2 cellular contexts compared by ENCODE assay signal in the genomic region with DNA sequence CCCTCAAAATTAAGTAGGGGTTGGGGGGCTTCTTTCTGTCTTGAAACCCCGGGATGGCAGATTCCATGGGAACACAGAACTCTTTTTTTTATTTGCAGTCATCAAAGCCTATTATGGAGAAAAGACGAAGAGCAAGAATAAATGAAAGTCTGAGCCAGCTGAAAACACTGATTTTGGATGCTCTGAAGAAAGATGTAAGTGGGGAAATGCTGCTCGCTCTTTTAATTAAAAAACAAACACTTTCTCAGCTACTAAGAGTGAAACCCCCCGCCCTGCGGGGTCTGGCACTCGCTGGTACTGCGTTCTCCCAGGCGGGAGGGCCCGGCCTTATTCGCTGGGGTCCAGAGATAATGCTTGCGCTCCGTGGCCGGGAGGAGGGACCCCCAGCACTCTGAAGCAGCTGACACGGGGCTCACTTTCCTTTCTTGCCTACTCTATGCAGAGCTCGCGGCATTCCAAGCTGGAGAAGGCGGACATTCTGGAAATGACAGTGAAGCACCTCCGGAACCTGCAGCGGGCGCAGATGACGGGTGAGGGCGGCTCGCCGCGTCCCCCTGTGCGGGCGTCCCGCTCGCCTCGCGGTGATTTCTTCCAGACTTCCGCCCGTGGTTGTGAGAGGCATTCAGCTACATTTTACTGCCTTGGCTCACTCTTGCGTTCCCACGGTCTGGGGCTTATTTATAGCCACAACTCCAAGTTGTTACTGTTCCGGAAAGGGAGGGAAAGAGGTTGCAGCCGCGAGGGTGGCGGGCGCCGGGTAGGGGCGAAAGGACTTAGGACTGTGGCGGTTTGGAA.
A peak's percentile ranks its signal among the peaks of the same experiment; 100 is the strongest.
TF ChIP-seq lines count a peak whose summit lies in the region.

No MANE protein-coding gene starts in this region.

TF ChIP-seq in WTC11, 78 proteins besides CTCF, POLR2A, EP300 and RAD21:
- TF ChIP-seq, protein P1, sequence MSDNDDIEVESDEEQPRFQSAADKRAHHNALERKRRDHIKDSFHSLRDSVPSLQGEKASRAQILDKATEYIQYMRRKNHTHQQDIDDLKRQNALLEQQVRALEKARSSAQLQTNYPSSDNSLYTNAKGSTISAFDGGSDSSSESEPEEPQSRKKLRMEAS (CRISPR knock-in tag; IDR thresholded peaks at IDR 0.05), result peak; percentile 35; the same call in 1 of the 2 replicates
- TF ChIP-seq HMGXB4 (CRISPR knock-in tag; IDR thresholded peaks at IDR 0.05) (0 out of 2 replicates have a peak, but pooled peaks have one; percentile 46), GABPB1 (CRISPR knock-in tag; IDR thresholded peaks at IDR 0.05) (peak; percentile 16; the same call in 1 of the 2 replicates), AR (CRISPR knock-in tag; IDR thresholded peaks at IDR 0.05) (no peak), ZNF232 (CRISPR knock-in tag; IDR thresholded peaks at IDR 0.05) (peak; percentile 26; the same call in 1 of the 2 replicates), CREM (CRISPR knock-in tag; IDR thresholded peaks at IDR 0.05) (0 out of 2 replicates have a peak, but pooled peaks have one; percentile 39), ZNF425 (CRISPR knock-in tag; conservative IDR thresholded peaks at IDR 0.05) (0 out of 2 replicates have a peak, but pooled peaks have one; percentile 1), ETV6 (CRISPR knock-in tag; IDR thresholded peaks at IDR 0.05) (no peak)
- TF ChIP-seq, protein P2, sequence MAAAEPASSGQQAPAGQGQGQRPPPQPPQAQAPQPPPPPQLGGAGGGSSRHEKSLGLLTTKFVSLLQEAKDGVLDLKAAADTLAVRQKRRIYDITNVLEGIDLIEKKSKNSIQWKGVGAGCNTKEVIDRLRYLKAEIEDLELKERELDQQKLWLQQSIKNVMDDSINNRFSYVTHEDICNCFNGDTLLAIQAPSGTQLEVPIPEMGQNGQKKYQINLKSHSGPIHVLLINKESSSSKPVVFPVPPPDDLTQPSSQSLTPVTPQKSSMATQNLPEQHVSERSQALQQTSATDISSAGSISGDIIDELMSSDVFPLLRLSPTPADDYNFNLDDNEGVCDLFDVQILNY (CRISPR knock-in tag; IDR thresholded peaks at IDR 0.05), result 0 out of 2 replicates have a peak, but pooled peaks have one; percentile 43

TF ChIP-seq in H1, 55 proteins besides CTCF, POLR2A, EP300 and RAD21:
- TF ChIP-seq SAP30 (IDR thresholded peaks at IDR 0.05; ENCODE audit: insufficient read depth, insufficient replicate concordance, low read length), result peak; percentile 48
- TF ChIP-seq SP2 (IDR thresholded peaks at IDR 0.05; ENCODE audit: low read length), result no peak
- TF ChIP-seq, protein P3, sequence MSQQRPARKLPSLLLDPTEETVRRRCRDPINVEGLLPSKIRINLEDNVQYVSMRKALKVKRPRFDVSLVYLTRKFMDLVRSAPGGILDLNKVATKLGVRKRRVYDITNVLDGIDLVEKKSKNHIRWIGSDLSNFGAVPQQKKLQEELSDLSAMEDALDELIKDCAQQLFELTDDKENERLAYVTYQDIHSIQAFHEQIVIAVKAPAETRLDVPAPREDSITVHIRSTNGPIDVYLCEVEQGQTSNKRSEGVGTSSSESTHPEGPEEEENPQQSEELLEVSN (IDR thresholded peaks at IDR 0.05), result peak; percentile 85
- TF ChIP-seq POLR2AphosphoS5 (IDR thresholded peaks at IDR 0.05; ENCODE audit: low read depth, low read length), result no peak
- TF ChIP-seq MAFK (IDR thresholded peaks at IDR 0.05; ENCODE audit: low read depth, low read length), result no peak
- TF ChIP-seq SIRT6 (IDR thresholded peaks at IDR 0.05; ENCODE audit: low read length), result no peak
- no peak for TF ChIP-seq GABPA (IDR thresholded peaks at IDR 0.05; ENCODE audit: borderline replicate concordance, insufficient read depth, low read length)
- no peak for TF ChIP-seq RNF2 (IDR thresholded peaks at IDR 0.05; ENCODE audit: borderline replicate concordance, low read depth, low read length, missing control alignments, poor library complexity, severe bottlenecking)
- peak; percentile 47 for TF ChIP-seq EZH2 (IDR thresholded peaks at IDR 0.05; ENCODE audit: low read depth, low read length, severe bottlenecking)
- TF ChIP-seq ATF3 (IDR thresholded peaks at IDR 0.05; ENCODE audit: insufficient read depth, low read depth, low read length), result no peak
- no peak for TF ChIP-seq TBP (IDR thresholded peaks at IDR 0.05; ENCODE audit: low read depth, low read length)
- no peak for TF ChIP-seq YY1 (IDR thresholded peaks at IDR 0.05; ENCODE audit: low read depth, low read length)
- no peak for TF ChIP-seq ZNF274 (IDR thresholded peaks at IDR 0.05; ENCODE audit: borderline replicate concordance, extremely low read depth, low read length)
- TF ChIP-seq KDM4A (IDR thresholded peaks at IDR 0.05; ENCODE audit: low read depth, low read length, severe bottlenecking), result peak; percentile 41
- TF ChIP-seq SIN3A (conservative IDR thresholded peaks at IDR 0.05 in 1 of 2, IDR thresholded peaks at IDR 0.05 in 1 of 2; ENCODE audit: low read depth in 1 of 2, low read length in 2 of 2), result peak; percentile 14 to 34; a peak in 1 of 4 replicates
- TF ChIP-seq CHD1 (IDR thresholded peaks at IDR 0.05; ENCODE audit: low read depth, low read length), result no peak
- no peak for TF ChIP-seq HDAC6 (IDR thresholded peaks at IDR 0.05; ENCODE audit: low read depth, low read length)
- TF ChIP-seq TAF1 (IDR thresholded peaks at IDR 0.05; ENCODE audit: low read depth, low read length), result peak; percentile 8; the same call in 1 of the 2 replicates
- TF ChIP-seq, protein P1 (IDR thresholded peaks at IDR 0.05), result peak; percentile 6; the same call in 1 of the 2 replicates
- TF ChIP-seq BCL11A (IDR thresholded peaks at IDR 0.05; ENCODE audit: low read depth in 2 of 2, low read length in 2 of 2), result no peak
- no peak for TF ChIP-seq CTBP2 (IDR thresholded peaks at IDR 0.05; ENCODE audit: borderline replicate concordance, insufficient read depth, insufficient read length, low read length)
- no peak for TF ChIP-seq NRF1 (IDR thresholded peaks at IDR 0.05; ENCODE audit: low read depth, low read length)
- TF ChIP-seq, protein P4, sequence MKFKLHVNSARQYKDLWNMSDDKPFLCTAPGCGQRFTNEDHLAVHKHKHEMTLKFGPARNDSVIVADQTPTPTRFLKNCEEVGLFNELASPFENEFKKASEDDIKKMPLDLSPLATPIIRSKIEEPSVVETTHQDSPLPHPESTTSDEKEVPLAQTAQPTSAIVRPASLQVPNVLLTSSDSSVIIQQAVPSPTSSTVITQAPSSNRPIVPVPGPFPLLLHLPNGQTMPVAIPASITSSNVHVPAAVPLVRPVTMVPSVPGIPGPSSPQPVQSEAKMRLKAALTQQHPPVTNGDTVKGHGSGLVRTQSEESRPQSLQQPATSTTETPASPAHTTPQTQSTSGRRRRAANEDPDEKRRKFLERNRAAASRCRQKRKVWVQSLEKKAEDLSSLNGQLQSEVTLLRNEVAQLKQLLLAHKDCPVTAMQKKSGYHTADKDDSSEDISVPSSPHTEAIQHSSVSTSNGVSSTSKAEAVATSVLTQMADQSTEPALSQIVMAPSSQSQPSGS (IDR thresholded peaks at IDR 0.05; ENCODE audit: low read length), result no peak
- TF ChIP-seq NANOG (IDR thresholded peaks at IDR 0.05; ENCODE audit: insufficient read depth, low read depth, low read length, poor library complexity, severe bottlenecking), result no peak
- TF ChIP-seq KDM5A (IDR thresholded peaks at IDR 0.05; ENCODE audit: low read length), result no peak
- TF ChIP-seq ASH2L (IDR thresholded peaks at IDR 0.05; ENCODE audit: low read length), result peak; percentile 25
- TF ChIP-seq CBX5 (IDR thresholded peaks at IDR 0.05; ENCODE audit: low read depth, low read length), result no peak
- TF ChIP-seq CHD2 (IDR thresholded peaks at IDR 0.05; ENCODE audit: low read length), result no peak
- TF ChIP-seq FOSL1 (IDR thresholded peaks at IDR 0.05; ENCODE audit: insufficient read depth, low read depth, low read length), result no peak
- no peak for TF ChIP-seq BRCA1 (IDR thresholded peaks at IDR 0.05; ENCODE audit: low read depth, low read length)
- no peak for TF ChIP-seq SIX5 (IDR thresholded peaks at IDR 0.05; ENCODE audit: low read depth, low read length)
- TF ChIP-seq CHD7 (IDR thresholded peaks at IDR 0.05; ENCODE audit: insufficient replicate concordance, low read length), result no peak
- TF ChIP-seq SP4 (IDR thresholded peaks at IDR 0.05; ENCODE audit: low read length), result no peak
- TF ChIP-seq SUZ12 (IDR thresholded peaks at IDR 0.05; ENCODE audit: low read length), result 0 out of 2 replicates have a peak, but pooled peaks have one; percentile 23
- no peak for TF ChIP-seq JUN (IDR thresholded peaks at IDR 0.05; ENCODE audit: low read depth, low read length)
- no peak for TF ChIP-seq SP1 (IDR thresholded peaks at IDR 0.05; ENCODE audit: low read depth, low read length)
- TF ChIP-seq GTF2F1 (IDR thresholded peaks at IDR 0.05; ENCODE audit: borderline replicate concordance, low read depth, low read length), result no peak
- TF ChIP-seq EGR1 (IDR thresholded peaks at IDR 0.05; ENCODE audit: borderline replicate concordance, low read depth, low read length), result no peak
- TF ChIP-seq CREB1 (IDR thresholded peaks at IDR 0.05), result no peak
- TF ChIP-seq POU5F1 (IDR thresholded peaks at IDR 0.05; ENCODE audit: low read depth, low read length), result no peak
TF ChIP-seq in H1: peak in this region for 9.
